Comparison of ENCODE assay signal across 29 cellular contexts in genomic region chr18:32029558-32029957, GRCh38. TPM values are rescaled to one million over a fixed set of nuclear protein-coding genes. Genes with fewer than 3 reads are reported as not detected.
DNase-seq lines count a peak whose midpoint lies in the region; ATAC-seq and TF ChIP-seq lines count a peak whose summit lies in the region.
"Had no signal": no experiment of that assay in that cellular context is flagged by ENCODE, and none has a peak within 500 bp of the region (broad histone marks: within the 10 kb centered on the region; RNA-seq: fewer than 3 reads in every experiment).

No MANE protein-coding gene starts in this region.

- POLR2A ChIA-PET in activated CD4-positive, alpha-beta T cell treated with anti-CD3 and anti-CD28 coated beads, Interleukin-2, amount 10 ng/mL, durations not matched to agents 7 days and 5 days (lab: Charles Lee): interaction anchor here (1.0 kb wide), 1 partner anchor 63 kb away, joined by 6 read pairs; no protein-coding TSS in a partner anchor
- POLR2A ChIA-PET in CD4-positive, alpha-beta T cell (lab: Charles Lee): interaction anchor here (0.9 to 4.4 kb wide), 3 partner anchors 11 to 56 kb away, joined by 3 to 26 read pairs (median 3); partner anchors contain the start of gene RNF125
- POLR2A ChIA-PET in activated CD4-positive, alpha-beta memory T cell treated with anti-CD3 and anti-CD28 coated beads, Interleukin-2, amount 10 ng/mL, durations not matched to agents 7 days and 5 days (lab: Charles Lee): interaction anchor here (1.4 to 2.2 kb wide), 3 partner anchors 9 to 21 kb away, joined by 3 to 10 read pairs (median 4); partner anchors contain the start of gene RNF125

- H3K9me3 ChIP-seq in CD4-positive, alpha-beta T cell (ENCODE audit: control insufficient read depth, low read length): no peaks in the 10 kb centered on the region
- no peaks in the 10 kb centered on the region for H3K9me3 ChIP-seq in endodermal cell (ENCODE audit: control insufficient read depth, low read length)
- H3K9me3 ChIP-seq in adrenal gland (replicated peaks in 1 of 3): no peaks in the 10 kb centered on the region
- H3K9me3 ChIP-seq: ascending aorta, pancreas, SJCRH30, testis had no signal

- peak overlapping the region; percentile 34 for H3K27ac Mint-ChIP-seq in activated CD4-positive, alpha-beta T cell treated with anti-CD3 and anti-CD28 coated beads, Interleukin-2, amount 10 ng/mL, durations not matched to agents 7 days and 5 days
- peak overlapping the region; percentile 42 for H3K27ac Mint-ChIP-seq in CD4-positive, alpha-beta T cell
- H3K27ac Mint-ChIP-seq in activated CD4-positive, alpha-beta memory T cell treated with anti-CD3 and anti-CD28 coated beads, Interleukin-2, amount 10 ng/mL, durations not matched to agents 7 days and 5 days: peak overlapping the region; percentile 48
- peak overlapping the region; percentile 77 for H3K27ac Mint-ChIP-seq in endodermal cell

- CTCF ChIA-PET in activated CD4-positive, alpha-beta T cell treated with anti-CD3 and anti-CD28 coated beads, Interleukin-2, amount 10 ng/mL, durations not matched to agents 7 days and 5 days (lab: Charles Lee): interaction anchor here (1.2 to 2.5 kb wide), 3 partner anchors 10 to 55 kb away, joined by 3 to 9 read pairs (median 3); no protein-coding TSS in a partner anchor
- CTCF ChIA-PET in CD4-positive, alpha-beta T cell (lab: Charles Lee): interaction anchor here (0.6 kb wide), 3 partner anchors 50 to 80 kb away, joined by 3 read pairs; no protein-coding TSS in a partner anchor
- CTCF ChIA-PET in activated CD4-positive, alpha-beta memory T cell treated with anti-CD3 and anti-CD28 coated beads, Interleukin-2, amount 10 ng/mL, durations not matched to agents 7 days and 5 days (lab: Charles Lee): interaction anchor here (1.0 to 1.2 kb wide), 3 partner anchors 10 to 43 kb away, joined by 3 to 6 read pairs (median 4); partner anchors contain the start of gene RNF125

- TF ChIP-seq POLR2A in adrenal gland (IDR thresholded peaks at IDR 0.05): no peak

- no peak overlapping the region for H3K27ac ChIP-seq in CD4-positive, alpha-beta T cell (ENCODE audit: low read depth, low read length)
- H3K27ac ChIP-seq in endodermal cell (ENCODE audit: low read depth, low read length): no peak overlapping the region
- no peak overlapping the region for H3K27ac ChIP-seq in adrenal gland
- H3K27ac ChIP-seq: ascending aorta, coronary artery, pancreas, SJCRH30, testis, WERI-Rb-1 had no signal

- no peaks in the 10 kb centered on the region for H3K4me1 ChIP-seq in endodermal cell (ENCODE audit: control insufficient read depth, insufficient read depth, low read length)
- H3K4me1 ChIP-seq in adrenal gland (replicated peaks in 1 of 2): no peaks in the 10 kb centered on the region
- H3K4me1 ChIP-seq: ascending aorta, pancreas, SJCRH30, testis had no signal

- peaks cover 76% of the 10 kb centered on the region for H3K4me1 Mint-ChIP-seq in activated CD4-positive, alpha-beta T cell treated with anti-CD3 and anti-CD28 coated beads, Interleukin-2, amount 10 ng/mL, durations not matched to agents 7 days and 5 days
- peaks cover 90% of the 10 kb centered on the region for H3K4me1 Mint-ChIP-seq in CD4-positive, alpha-beta T cell (ENCODE audit: low read depth)
- H3K4me1 Mint-ChIP-seq in activated CD4-positive, alpha-beta memory T cell treated with anti-CD3 and anti-CD28 coated beads, Interleukin-2, amount 10 ng/mL, durations not matched to agents 7 days and 5 days: peaks cover 75% of the 10 kb centered on the region
- H3K4me1 Mint-ChIP-seq in endodermal cell: peaks cover 12% of the 10 kb centered on the region
- H3K4me1 Mint-ChIP-seq: neural crest cell had no signal

- WGBS in endodermal cell (ENCODE audit: insufficient coverage in 1 of 2, insufficient read length in 1 of 2), 2 experiments: 93 to 97% methylated on average over 1 of the region's 1 CpG
- 45 to 78% (median 62%) methylated on average over 1 of the region's 1 CpG for WGBS in adrenal gland, 4 donors

- no peaks in the 10 kb centered on the region for H3K9me3 Mint-ChIP-seq in activated CD4-positive, alpha-beta T cell treated with anti-CD3 and anti-CD28 coated beads, Interleukin-2, amount 10 ng/mL, durations not matched to agents 7 days and 5 days
- H3K9me3 Mint-ChIP-seq in CD4-positive, alpha-beta T cell: no peaks in the 10 kb centered on the region
- H3K9me3 Mint-ChIP-seq in activated CD4-positive, alpha-beta memory T cell treated with anti-CD3 and anti-CD28 coated beads, Interleukin-2, amount 10 ng/mL, durations not matched to agents 7 days and 5 days: no peaks in the 10 kb centered on the region
- no peaks in the 10 kb centered on the region for H3K9me3 Mint-ChIP-seq in endodermal cell
- H3K9me3 Mint-ChIP-seq: neural crest cell had no signal

- no peak for TF ChIP-seq CTCF in CD4-positive, alpha-beta T cell (IDR thresholded peaks at IDR 0.05)
- TF ChIP-seq CTCF in endodermal cell (conservative IDR thresholded peaks at IDR 0.05) (no peak), adrenal gland (IDR thresholded peaks at IDR 0.05) (no peak)

- H3K4me3 ChIP-seq in endodermal cell (ENCODE audit: low read length) (no peak overlapping the region), adrenal gland (no peak overlapping the region)
- H3K4me3 ChIP-seq: ascending aorta, coronary artery, pancreas, SJCRH30, testis had no signal

- no peak overlapping the region for H3K9ac ChIP-seq in endodermal cell (ENCODE audit: extremely low read depth, low read length, poor library complexity, severe bottlenecking)

- H3K27me3 Mint-ChIP-seq in activated CD4-positive, alpha-beta T cell treated with anti-CD3 and anti-CD28 coated beads, Interleukin-2, amount 10 ng/mL, durations not matched to agents 7 days and 5 days: no peaks in the 10 kb centered on the region
- H3K27me3 Mint-ChIP-seq in CD4-positive, alpha-beta T cell: no peaks in the 10 kb centered on the region
- H3K27me3 Mint-ChIP-seq in activated CD4-positive, alpha-beta memory T cell treated with anti-CD3 and anti-CD28 coated beads, Interleukin-2, amount 10 ng/mL, durations not matched to agents 7 days and 5 days: no peaks in the 10 kb centered on the region
- no peaks in the 10 kb centered on the region for H3K27me3 Mint-ChIP-seq in endodermal cell (ENCODE audit: insufficient read depth)

- intact Hi-C loops in CD4-positive, alpha-beta T cell (cut with DNase I, micrococcal nuclease): no loop called here
- intact Hi-C loops in adrenal gland (cut with DNase I): no loop called here

- no peak overlapping the region for H3K4me3 Mint-ChIP-seq in activated CD4-positive, alpha-beta T cell treated with anti-CD3 and anti-CD28 coated beads, Interleukin-2, amount 10 ng/mL, durations not matched to agents 7 days and 5 days
- peak overlapping the region; percentile 46 for H3K4me3 Mint-ChIP-seq in CD4-positive, alpha-beta T cell
- no peak overlapping the region for H3K4me3 Mint-ChIP-seq in activated CD4-positive, alpha-beta memory T cell treated with anti-CD3 and anti-CD28 coated beads, Interleukin-2, amount 10 ng/mL, durations not matched to agents 7 days and 5 days
- no peak overlapping the region for H3K4me3 Mint-ChIP-seq in endodermal cell
- H3K4me3 Mint-ChIP-seq: neural crest cell had no signal

- no peaks in the 10 kb centered on the region for H3K27me3 ChIP-seq in CD4-positive, alpha-beta T cell (ENCODE audit: control insufficient read depth, insufficient read depth, low read length)
- H3K27me3 ChIP-seq in endodermal cell (ENCODE audit: control insufficient read depth, insufficient read depth, low read length, poor library complexity, severe bottlenecking) (no peaks in the 10 kb centered on the region), adrenal gland (no peaks in the 10 kb centered on the region)
- H3K27me3 ChIP-seq: ascending aorta, pancreas, SJCRH30, testis had no signal

- no peak for DNase-seq in activated CD4-positive, alpha-beta T cell treated with anti-CD3 and anti-CD28 coated beads, Interleukin-2, amount 10 ng/mL, durations not matched to agents 7 days and 5 days
- DNase-seq in activated CD4-positive, alpha-beta T cell treated with anti-CD3 and anti-CD28 coated beads for 1 hour: no peak
- DNase-seq in CD4-positive, alpha-beta T cell: no peak
- DNase-seq in activated CD4-positive, alpha-beta memory T cell treated with anti-CD3 and anti-CD28 coated beads, Interleukin-2, amount 10 ng/mL, durations not matched to agents 7 days and 5 days: no peak
- no peak for DNase-seq in endodermal cell
- DNase-seq in NCI-H2107 treated with DMSO at 0.1 percent for 48 hours (lab: John Stamatoyannopoulos, UW; ENCODE audit: unreplicated experiment): no peak
- no peak for DNase-seq in medulla oblongata (ENCODE audit: extremely low spot score)
- DNase-seq in adrenal gland: no peak
- DNase-seq: 8988T; activated gamma-delta T cell treated with Interleukin-2 at 50 U/mL for 16 hours; effector memory CD4-positive, alpha-beta T cell; EL; erythroblast; glutamatergic neuron; GOT3; mammary epithelial cell; NCI-H1092; NCI-H1694 treated with DMSO at 0.1 percent for 48 hours; NCI-H2171 treated with DMSO at 0.1 percent for 48 hours; NCI-H510A treated with DMSO at 0.1 percent for 48 hours; pancreas; SJCRH30; stimulated activated naive CD4-positive, alpha-beta T cell treated with Interleukin-2 at 50 U/mL for 16 hours; SW 1271; testis; WERI-Rb-1 had no signal

- ATAC-seq in CD4-positive, alpha-beta T cell (ENCODE audit: poor library complexity): no peak
- ATAC-seq: pancreas had no signal

- H3K36me3 ChIP-seq in endodermal cell (ENCODE audit: control insufficient read depth, insufficient read depth, low read length) (peaks cover 71% of the 10 kb centered on the region), adrenal gland (replicated peaks in 1 of 2) (no peaks in the 10 kb centered on the region)
- H3K36me3 ChIP-seq: ascending aorta, pancreas, SJCRH30, WERI-Rb-1 had no signal

- peaks cover 66% of the 10 kb centered on the region for H3K36me3 Mint-ChIP-seq in activated CD4-positive, alpha-beta T cell treated with anti-CD3 and anti-CD28 coated beads, Interleukin-2, amount 10 ng/mL, durations not matched to agents 7 days and 5 days (ENCODE audit: low read depth)
- peaks cover 86% of the 10 kb centered on the region for H3K36me3 Mint-ChIP-seq in CD4-positive, alpha-beta T cell (ENCODE audit: low read depth)
- peaks cover 75% of the 10 kb centered on the region for H3K36me3 Mint-ChIP-seq in activated CD4-positive, alpha-beta memory T cell treated with anti-CD3 and anti-CD28 coated beads, Interleukin-2, amount 10 ng/mL, durations not matched to agents 7 days and 5 days (ENCODE audit: low read depth)
- H3K36me3 Mint-ChIP-seq in endodermal cell (ENCODE audit: low read depth): peaks cover 44% of the 10 kb centered on the region

RNA-seq across cellular contexts. Expression of gene RNF125, which starts 10.9 kb away (rescaled TPM):
- total RNA-seq in activated CD4-positive, alpha-beta T cell treated with anti-CD3 and anti-CD28 coated beads, Interleukin-2, amount 10 ng/mL, durations not matched to agents 7 days and 5 days: 10 to 100 TPM; 35.6 to 36.0 TPM
- total RNA-seq in CD4-positive, alpha-beta T cell: 100 to 1,000 TPM; 107 to 112 TPM
- total RNA-seq in activated CD4-positive, alpha-beta memory T cell treated with anti-CD3 and anti-CD28 coated beads, Interleukin-2, amount 10 ng/mL, durations not matched to agents 7 days and 5 days: 10 to 100 TPM; 43.8 to 48.4 TPM
- 10 to 100 TPM; 19.3 to 29.3 TPM for total RNA-seq in endodermal cell
- 6.1 TPM for polyA plus RNA-seq in endodermal cell (2013, experiment 1 of 2)
- 7.5 TPM for polyA plus RNA-seq in endodermal cell (2013, experiment 2 of 2)
- 1 to 10 TPM; 1.2 to 7.9 (median 2.5) TPM for total RNA-seq in adrenal gland
- polyA plus RNA-seq in adrenal gland: 1 to 10 TPM in 2 of 3 donors, under 1 TPM in 1; 0.80 to 2.5 (median 1.8) TPM
